ENCODE assay signal across 1 cellular context in the genomic region with DNA sequence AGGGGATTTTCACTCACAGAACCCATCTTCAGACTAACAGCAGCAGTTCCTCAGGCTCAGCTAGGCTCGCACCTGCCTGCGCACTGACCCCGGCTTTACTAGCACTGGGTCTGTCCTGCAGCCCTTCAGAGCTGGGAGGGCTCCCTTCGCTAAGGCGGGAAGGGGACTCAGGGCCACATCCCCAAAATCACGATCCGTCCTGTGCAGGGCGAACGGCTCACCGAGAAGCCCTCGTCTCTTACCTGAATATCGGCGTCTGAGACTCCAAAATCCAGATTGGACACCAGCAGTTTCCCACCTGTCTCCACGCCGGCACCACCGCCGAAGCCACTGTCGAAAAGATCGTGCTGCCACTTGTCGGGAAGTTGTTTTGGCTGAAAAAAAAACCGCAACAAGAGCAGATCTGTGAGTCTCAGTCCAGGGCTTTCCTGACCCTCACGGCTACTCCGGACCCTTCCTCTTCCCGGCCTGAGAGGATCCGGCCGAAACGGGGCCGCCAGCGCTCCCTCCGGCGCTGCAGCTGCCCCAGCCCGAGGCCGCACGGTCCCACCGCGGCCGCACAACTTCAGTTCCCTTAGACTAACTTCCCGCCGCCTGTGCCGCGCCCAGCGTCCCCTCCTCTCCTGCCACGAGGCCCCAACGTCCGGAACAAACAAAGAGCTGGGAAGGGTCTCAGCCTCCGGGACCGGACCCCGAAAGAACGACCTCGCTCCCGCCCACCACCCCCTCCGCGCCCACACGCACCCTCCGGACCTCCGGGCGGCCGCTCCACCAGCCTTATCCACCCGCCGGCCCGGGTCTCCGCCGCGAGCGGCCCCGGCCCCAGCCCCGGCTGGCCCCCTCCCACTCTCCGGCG.
A peak's percentile ranks its signal among the peaks of the same experiment; 100 is the strongest.
TF ChIP-seq lines count a peak whose summit lies in the region.

No MANE protein-coding gene starts in this region.

TF ChIP-seq in HepG2, 621 proteins besides CTCF, POLR2A, EP300 and RAD21 (continued from another document and continues in another):
- TF ChIP-seq, protein P1, sequence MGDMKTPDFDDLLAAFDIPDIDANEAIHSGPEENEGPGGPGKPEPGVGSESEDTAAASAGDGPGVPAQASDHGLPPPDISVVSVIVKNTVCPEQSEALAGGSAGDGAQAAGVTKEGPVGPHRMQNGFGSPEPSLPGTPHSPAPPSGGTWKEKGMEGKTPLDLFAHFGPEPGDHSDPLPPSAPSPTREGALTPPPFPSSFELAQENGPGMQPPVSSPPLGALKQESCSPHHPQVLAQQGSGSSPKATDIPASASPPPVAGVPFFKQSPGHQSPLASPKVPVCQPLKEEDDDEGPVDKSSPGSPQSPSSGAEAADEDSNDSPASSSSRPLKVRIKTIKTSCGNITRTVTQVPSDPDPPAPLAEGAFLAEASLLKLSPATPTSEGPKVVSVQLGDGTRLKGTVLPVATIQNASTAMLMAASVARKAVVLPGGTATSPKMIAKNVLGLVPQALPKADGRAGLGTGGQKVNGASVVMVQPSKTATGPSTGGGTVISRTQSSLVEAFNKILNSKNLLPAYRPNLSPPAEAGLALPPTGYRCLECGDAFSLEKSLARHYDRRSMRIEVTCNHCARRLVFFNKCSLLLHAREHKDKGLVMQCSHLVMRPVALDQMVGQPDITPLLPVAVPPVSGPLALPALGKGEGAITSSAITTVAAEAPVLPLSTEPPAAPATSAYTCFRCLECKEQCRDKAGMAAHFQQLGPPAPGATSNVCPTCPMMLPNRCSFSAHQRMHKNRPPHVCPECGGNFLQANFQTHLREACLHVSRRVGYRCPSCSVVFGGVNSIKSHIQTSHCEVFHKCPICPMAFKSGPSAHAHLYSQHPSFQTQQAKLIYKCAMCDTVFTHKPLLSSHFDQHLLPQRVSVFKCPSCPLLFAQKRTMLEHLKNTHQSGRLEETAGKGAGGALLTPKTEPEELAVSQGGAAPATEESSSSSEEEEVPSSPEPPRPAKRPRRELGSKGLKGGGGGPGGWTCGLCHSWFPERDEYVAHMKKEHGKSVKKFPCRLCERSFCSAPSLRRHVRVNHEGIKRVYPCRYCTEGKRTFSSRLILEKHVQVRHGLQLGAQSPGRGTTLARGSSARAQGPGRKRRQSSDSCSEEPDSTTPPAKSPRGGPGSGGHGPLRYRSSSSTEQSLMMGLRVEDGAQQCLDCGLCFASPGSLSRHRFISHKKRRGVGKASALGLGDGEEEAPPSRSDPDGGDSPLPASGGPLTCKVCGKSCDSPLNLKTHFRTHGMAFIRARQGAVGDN (CRISPR knock-in tag; IDR thresholded peaks at IDR 0.05), result peak; percentile 42
- TF ChIP-seq ZNF274 (CRISPR knock-in tag; IDR thresholded peaks at IDR 0.05) (no peak), ZNF30 (CRISPR knock-in tag; IDR thresholded peaks at IDR 0.05) (no peak), ZNF546 (CRISPR knock-in tag; conservative IDR thresholded peaks at IDR 0.05) (no peak), SRSF1 (optimal IDR thresholded peaks at IDR 0.05; ENCODE audit: low read depth, low read length) (no peak), FOXK2 (IDR thresholded peaks at IDR 0.05) (no peak), MYNN (CRISPR knock-in tag; IDR thresholded peaks at IDR 0.05; ENCODE audit: low read depth) (no peak), YEATS4 (CRISPR knock-in tag; IDR thresholded peaks at IDR 0.05; ENCODE audit: borderline replicate concordance) (no peak; the same call in 1 of the 2 replicates), ZSCAN25 (CRISPR knock-in tag; IDR thresholded peaks at IDR 0.05) (no peak), RBM39 (IDR thresholded peaks at IDR 0.05; ENCODE audit: low read depth, low read length, poor library complexity, severe bottlenecking) (no peak), ZEB1 (IDR thresholded peaks at IDR 0.05; ENCODE audit: insufficient replicate concordance, low read depth) (no peak), ZFX (CRISPR knock-in tag; IDR thresholded peaks at IDR 0.05; ENCODE audit: low read depth) (peak; percentile 27), HNRNPK (IDR thresholded peaks at IDR 0.05; ENCODE audit: low read depth, low read length, poor library complexity, severe bottlenecking) (no peak), SP2 (CRISPR knock-in tag; IDR thresholded peaks at IDR 0.05) (0 out of 2 replicates have a peak, but pooled peaks have one; percentile 28), ZNF3 (CRISPR knock-in tag; IDR thresholded peaks at IDR 0.05) (no peak), RFXANK (CRISPR knock-in tag; IDR thresholded peaks at IDR 0.05) (no peak), CBX5 (CRISPR knock-in tag; IDR thresholded peaks at IDR 0.05; ENCODE audit: borderline replicate concordance) (0 out of 2 replicates have a peak, but pooled peaks have one; percentile 30), CAMTA2 (CRISPR knock-in tag; IDR thresholded peaks at IDR 0.05; ENCODE audit: borderline replicate concordance) (no peak), ZNF235 (CRISPR knock-in tag; IDR thresholded peaks at IDR 0.05; ENCODE audit: borderline replicate concordance) (no peak), ZNF329 (CRISPR knock-in tag; IDR thresholded peaks at IDR 0.05; ENCODE audit: low read depth) (no peak), GATA4 (IDR thresholded peaks at IDR 0.05; ENCODE audit: borderline replicate concordance, low read depth) (no peak), HMG20A (CRISPR knock-in tag; IDR thresholded peaks at IDR 0.05; ENCODE audit: borderline replicate concordance) (no peak), IKZF4 (CRISPR knock-in tag; IDR thresholded peaks at IDR 0.05; ENCODE audit: borderline replicate concordance, low read depth, not compliant biosample characterization) (no peak), HES4 (CRISPR knock-in tag; IDR thresholded peaks at IDR 0.05; ENCODE audit: borderline replicate concordance) (no peak)
- TF ChIP-seq, protein P2, sequence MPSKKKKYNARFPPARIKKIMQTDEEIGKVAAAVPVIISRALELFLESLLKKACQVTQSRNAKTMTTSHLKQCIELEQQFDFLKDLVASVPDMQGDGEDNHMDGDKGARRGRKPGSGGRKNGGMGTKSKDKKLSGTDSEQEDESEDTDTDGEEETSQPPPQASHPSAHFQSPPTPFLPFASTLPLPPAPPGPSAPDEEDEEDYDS (CRISPR knock-in tag; IDR thresholded peaks at IDR 0.05), result no peak
- TF ChIP-seq, protein P3, sequence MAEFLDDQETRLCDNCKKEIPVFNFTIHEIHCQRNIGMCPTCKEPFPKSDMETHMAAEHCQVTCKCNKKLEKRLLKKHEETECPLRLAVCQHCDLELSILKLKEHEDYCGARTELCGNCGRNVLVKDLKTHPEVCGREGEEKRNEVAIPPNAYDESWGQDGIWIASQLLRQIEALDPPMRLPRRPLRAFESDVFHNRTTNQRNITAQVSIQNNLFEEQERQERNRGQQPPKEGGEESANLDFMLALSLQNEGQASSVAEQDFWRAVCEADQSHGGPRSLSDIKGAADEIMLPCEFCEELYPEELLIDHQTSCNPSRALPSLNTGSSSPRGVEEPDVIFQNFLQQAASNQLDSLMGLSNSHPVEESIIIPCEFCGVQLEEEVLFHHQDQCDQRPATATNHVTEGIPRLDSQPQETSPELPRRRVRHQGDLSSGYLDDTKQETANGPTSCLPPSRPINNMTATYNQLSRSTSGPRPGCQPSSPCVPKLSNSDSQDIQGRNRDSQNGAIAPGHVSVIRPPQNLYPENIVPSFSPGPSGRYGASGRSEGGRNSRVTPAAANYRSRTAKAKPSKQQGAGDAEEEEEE (CRISPR knock-in tag; IDR thresholded peaks at IDR 0.05; ENCODE audit: borderline replicate concordance), result no peak
- TF ChIP-seq, protein P4, sequence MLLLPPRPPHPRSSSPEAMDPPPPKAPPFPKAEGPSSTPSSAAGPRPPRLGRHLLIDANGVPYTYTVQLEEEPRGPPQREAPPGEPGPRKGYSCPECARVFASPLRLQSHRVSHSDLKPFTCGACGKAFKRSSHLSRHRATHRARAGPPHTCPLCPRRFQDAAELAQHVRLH (CRISPR knock-in tag; IDR thresholded peaks at IDR 0.05; ENCODE audit: borderline replicate concordance, low read depth), result no peak
- TF ChIP-seq, protein P5, sequence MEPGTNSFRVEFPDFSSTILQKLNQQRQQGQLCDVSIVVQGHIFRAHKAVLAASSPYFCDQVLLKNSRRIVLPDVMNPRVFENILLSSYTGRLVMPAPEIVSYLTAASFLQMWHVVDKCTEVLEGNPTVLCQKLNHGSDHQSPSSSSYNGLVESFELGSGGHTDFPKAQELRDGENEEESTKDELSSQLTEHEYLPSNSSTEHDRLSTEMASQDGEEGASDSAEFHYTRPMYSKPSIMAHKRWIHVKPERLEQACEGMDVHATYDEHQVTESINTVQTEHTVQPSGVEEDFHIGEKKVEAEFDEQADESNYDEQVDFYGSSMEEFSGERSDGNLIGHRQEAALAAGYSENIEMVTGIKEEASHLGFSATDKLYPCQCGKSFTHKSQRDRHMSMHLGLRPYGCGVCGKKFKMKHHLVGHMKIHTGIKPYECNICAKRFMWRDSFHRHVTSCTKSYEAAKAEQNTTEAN (CRISPR knock-in tag; conservative IDR thresholded peaks at IDR 0.05), result no peak; the same call in 1 of the 2 replicates
- TF ChIP-seq, protein P6, sequence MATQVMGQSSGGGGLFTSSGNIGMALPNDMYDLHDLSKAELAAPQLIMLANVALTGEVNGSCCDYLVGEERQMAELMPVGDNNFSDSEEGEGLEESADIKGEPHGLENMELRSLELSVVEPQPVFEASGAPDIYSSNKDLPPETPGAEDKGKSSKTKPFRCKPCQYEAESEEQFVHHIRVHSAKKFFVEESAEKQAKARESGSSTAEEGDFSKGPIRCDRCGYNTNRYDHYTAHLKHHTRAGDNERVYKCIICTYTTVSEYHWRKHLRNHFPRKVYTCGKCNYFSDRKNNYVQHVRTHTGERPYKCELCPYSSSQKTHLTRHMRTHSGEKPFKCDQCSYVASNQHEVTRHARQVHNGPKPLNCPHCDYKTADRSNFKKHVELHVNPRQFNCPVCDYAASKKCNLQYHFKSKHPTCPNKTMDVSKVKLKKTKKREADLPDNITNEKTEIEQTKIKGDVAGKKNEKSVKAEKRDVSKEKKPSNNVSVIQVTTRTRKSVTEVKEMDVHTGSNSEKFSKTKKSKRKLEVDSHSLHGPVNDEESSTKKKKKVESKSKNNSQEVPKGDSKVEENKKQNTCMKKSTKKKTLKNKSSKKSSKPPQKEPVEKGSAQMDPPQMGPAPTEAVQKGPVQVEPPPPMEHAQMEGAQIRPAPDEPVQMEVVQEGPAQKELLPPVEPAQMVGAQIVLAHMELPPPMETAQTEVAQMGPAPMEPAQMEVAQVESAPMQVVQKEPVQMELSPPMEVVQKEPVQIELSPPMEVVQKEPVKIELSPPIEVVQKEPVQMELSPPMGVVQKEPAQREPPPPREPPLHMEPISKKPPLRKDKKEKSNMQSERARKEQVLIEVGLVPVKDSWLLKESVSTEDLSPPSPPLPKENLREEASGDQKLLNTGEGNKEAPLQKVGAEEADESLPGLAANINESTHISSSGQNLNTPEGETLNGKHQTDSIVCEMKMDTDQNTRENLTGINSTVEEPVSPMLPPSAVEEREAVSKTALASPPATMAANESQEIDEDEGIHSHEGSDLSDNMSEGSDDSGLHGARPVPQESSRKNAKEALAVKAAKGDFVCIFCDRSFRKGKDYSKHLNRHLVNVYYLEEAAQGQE (IDR thresholded peaks at IDR 0.05; ENCODE audit: borderline replicate concordance in 1 of 2, low read depth in 1 of 2, low read length in 2 of 2), result no peak
- TF ChIP-seq, protein P7, sequence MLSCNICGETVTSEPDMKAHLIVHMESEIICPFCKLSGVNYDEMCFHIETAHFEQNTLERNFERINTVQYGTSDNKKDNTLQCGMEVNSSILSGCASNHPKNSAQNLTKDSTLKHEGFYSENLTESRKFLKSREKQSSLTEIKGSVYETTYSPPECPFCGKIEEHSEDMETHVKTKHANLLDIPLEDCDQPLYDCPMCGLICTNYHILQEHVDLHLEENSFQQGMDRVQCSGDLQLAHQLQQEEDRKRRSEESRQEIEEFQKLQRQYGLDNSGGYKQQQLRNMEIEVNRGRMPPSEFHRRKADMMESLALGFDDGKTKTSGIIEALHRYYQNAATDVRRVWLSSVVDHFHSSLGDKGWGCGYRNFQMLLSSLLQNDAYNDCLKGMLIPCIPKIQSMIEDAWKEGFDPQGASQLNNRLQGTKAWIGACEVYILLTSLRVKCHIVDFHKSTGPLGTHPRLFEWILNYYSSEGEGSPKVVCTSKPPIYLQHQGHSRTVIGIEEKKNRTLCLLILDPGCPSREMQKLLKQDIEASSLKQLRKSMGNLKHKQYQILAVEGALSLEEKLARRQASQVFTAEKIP (CRISPR knock-in tag; IDR thresholded peaks at IDR 0.05; ENCODE audit: borderline replicate concordance), result no peak
- TF ChIP-seq, protein P8, sequence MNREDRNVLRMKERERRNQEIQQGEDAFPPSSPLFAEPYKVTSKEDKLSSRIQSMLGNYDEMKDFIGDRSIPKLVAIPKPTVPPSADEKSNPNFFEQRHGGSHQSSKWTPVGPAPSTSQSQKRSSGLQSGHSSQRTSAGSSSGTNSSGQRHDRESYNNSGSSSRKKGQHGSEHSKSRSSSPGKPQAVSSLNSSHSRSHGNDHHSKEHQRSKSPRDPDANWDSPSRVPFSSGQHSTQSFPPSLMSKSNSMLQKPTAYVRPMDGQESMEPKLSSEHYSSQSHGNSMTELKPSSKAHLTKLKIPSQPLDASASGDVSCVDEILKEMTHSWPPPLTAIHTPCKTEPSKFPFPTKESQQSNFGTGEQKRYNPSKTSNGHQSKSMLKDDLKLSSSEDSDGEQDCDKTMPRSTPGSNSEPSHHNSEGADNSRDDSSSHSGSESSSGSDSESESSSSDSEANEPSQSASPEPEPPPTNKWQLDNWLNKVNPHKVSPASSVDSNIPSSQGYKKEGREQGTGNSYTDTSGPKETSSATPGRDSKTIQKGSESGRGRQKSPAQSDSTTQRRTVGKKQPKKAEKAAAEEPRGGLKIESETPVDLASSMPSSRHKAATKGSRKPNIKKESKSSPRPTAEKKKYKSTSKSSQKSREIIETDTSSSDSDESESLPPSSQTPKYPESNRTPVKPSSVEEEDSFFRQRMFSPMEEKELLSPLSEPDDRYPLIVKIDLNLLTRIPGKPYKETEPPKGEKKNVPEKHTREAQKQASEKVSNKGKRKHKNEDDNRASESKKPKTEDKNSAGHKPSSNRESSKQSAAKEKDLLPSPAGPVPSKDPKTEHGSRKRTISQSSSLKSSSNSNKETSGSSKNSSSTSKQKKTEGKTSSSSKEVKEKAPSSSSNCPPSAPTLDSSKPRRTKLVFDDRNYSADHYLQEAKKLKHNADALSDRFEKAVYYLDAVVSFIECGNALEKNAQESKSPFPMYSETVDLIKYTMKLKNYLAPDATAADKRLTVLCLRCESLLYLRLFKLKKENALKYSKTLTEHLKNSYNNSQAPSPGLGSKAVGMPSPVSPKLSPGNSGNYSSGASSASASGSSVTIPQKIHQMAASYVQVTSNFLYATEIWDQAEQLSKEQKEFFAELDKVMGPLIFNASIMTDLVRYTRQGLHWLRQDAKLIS (CRISPR knock-in tag; IDR thresholded peaks at IDR 0.05), result no peak
- TF ChIP-seq, protein P9, sequence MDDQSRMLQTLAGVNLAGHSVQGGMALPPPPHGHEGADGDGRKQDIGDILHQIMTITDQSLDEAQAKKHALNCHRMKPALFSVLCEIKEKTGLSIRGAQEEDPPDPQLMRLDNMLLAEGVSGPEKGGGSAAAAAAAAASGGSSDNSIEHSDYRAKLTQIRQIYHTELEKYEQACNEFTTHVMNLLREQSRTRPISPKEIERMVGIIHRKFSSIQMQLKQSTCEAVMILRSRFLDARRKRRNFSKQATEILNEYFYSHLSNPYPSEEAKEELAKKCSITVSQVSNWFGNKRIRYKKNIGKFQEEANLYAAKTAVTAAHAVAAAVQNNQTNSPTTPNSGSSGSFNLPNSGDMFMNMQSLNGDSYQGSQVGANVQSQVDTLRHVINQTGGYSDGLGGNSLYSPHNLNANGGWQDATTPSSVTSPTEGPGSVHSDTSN (CRISPR knock-in tag; IDR thresholded peaks at IDR 0.05; ENCODE audit: borderline replicate concordance), result no peak
